In the genomic region with DNA sequence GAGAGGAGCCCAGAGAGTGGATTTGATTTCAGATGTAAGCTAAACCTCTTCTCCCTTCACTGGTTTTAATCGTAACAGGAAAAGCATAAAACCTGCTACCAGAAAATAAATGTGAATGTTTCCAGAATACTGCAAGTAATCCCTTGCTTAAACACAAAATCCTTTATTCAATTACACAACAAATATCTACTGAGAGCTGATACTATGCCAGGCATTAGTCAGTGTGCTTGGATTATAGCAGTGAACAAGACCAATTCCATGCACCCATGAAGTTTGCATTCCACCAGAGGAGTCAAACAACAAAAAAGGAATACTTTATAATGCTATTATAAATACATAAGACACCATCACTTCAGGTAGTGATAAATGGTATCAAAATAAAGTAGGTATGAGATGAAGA, we compare ENCODE assay signal across 1 cellular context.
TF ChIP-seq lines count a peak whose summit lies in the region.

No MANE protein-coding gene starts in this region.

TF ChIP-seq in HepG2, 621 proteins besides CTCF, POLR2A, EP300 and RAD21:
- TF ChIP-seq, protein P1, sequence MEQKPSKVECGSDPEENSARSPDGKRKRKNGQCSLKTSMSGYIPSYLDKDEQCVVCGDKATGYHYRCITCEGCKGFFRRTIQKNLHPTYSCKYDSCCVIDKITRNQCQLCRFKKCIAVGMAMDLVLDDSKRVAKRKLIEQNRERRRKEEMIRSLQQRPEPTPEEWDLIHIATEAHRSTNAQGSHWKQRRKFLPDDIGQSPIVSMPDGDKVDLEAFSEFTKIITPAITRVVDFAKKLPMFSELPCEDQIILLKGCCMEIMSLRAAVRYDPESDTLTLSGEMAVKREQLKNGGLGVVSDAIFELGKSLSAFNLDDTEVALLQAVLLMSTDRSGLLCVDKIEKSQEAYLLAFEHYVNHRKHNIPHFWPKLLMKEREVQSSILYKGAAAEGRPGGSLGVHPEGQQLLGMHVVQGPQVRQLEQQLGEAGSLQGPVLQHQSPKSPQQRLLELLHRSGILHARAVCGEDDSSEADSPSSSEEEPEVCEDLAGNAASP (CRISPR knock-in tag; IDR thresholded peaks at IDR 0.05; ENCODE audit: borderline replicate concordance), result no peak
- TF ChIP-seq EED (CRISPR knock-in tag; IDR thresholded peaks at IDR 0.05), result no peak
- TF ChIP-seq IKZF4 (CRISPR knock-in tag; IDR thresholded peaks at IDR 0.05; ENCODE audit: borderline replicate concordance, low read depth, not compliant biosample characterization), result no peak
- TF ChIP-seq, protein P2, sequence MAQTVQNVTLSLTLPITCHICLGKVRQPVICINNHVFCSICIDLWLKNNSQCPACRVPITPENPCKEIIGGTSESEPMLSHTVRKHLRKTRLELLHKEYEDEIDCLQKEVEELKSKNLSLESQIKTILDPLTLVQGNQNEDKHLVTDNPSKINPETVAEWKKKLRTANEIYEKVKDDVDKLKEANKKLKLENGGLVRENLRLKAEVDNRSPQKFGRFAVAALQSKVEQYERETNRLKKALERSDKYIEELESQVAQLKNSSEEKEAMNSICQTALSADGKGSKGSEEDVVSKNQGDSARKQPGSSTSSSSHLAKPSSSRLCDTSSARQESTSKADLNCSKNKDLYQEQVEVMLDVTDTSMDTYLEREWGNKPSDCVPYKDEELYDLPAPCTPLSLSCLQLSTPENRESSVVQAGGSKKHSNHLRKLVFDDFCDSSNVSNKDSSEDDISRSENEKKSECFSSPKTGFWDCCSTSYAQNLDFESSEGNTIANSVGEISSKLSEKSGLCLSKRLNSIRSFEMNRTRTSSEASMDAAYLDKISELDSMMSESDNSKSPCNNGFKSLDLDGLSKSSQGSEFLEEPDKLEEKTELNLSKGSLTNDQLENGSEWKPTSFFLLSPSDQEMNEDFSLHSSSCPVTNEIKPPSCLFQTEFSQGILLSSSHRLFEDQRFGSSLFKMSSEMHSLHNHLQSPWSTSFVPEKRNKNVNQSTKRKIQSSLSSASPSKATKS (CRISPR knock-in tag; IDR thresholded peaks at IDR 0.05), result no peak
- no peak for TF ChIP-seq ZNF792 (CRISPR knock-in tag; IDR thresholded peaks at IDR 0.05)
- TF ChIP-seq POLR2AphosphoS2 (IDR thresholded peaks at IDR 0.05; ENCODE audit: low read depth, low read length), result no peak
- TF ChIP-seq MEF2D (CRISPR knock-in tag; IDR thresholded peaks at IDR 0.05), result no peak
- no peak for TF ChIP-seq BCL6 (CRISPR knock-in tag; IDR thresholded peaks at IDR 0.05)
- TF ChIP-seq ZFP37 (CRISPR knock-in tag; IDR thresholded peaks at IDR 0.05; ENCODE audit: borderline replicate concordance), result no peak
- TF ChIP-seq TCF7 (IDR thresholded peaks at IDR 0.05; ENCODE audit: low read depth), result no peak
- TF ChIP-seq, protein P3, sequence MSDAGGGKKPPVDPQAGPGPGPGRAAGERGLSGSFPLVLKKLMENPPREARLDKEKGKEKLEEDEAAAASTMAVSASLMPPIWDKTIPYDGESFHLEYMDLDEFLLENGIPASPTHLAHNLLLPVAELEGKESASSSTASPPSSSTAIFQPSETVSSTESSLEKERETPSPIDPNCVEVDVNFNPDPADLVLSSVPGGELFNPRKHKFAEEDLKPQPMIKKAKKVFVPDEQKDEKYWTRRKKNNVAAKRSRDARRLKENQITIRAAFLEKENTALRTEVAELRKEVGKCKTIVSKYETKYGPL (CRISPR knock-in tag; IDR thresholded peaks at IDR 0.05), result no peak
- no peak for TF ChIP-seq ZNF274 (CRISPR knock-in tag; IDR thresholded peaks at IDR 0.05)
- no peak for TF ChIP-seq ELF1 (CRISPR knock-in tag; IDR thresholded peaks at IDR 0.05)
- TF ChIP-seq CREM (IDR thresholded peaks at IDR 0.05), result no peak
- no peak for TF ChIP-seq CREM (CRISPR knock-in tag; IDR thresholded peaks at IDR 0.05)
- no peak for TF ChIP-seq ADNP (CRISPR knock-in tag; IDR thresholded peaks at IDR 0.05)
- no peak for TF ChIP-seq ZFP36 (IDR thresholded peaks at IDR 0.05; ENCODE audit: borderline replicate concordance, low read depth, low read length, partially characterized antibody)
